ENCODE assay signal across 1 cellular context in the genomic region with DNA sequence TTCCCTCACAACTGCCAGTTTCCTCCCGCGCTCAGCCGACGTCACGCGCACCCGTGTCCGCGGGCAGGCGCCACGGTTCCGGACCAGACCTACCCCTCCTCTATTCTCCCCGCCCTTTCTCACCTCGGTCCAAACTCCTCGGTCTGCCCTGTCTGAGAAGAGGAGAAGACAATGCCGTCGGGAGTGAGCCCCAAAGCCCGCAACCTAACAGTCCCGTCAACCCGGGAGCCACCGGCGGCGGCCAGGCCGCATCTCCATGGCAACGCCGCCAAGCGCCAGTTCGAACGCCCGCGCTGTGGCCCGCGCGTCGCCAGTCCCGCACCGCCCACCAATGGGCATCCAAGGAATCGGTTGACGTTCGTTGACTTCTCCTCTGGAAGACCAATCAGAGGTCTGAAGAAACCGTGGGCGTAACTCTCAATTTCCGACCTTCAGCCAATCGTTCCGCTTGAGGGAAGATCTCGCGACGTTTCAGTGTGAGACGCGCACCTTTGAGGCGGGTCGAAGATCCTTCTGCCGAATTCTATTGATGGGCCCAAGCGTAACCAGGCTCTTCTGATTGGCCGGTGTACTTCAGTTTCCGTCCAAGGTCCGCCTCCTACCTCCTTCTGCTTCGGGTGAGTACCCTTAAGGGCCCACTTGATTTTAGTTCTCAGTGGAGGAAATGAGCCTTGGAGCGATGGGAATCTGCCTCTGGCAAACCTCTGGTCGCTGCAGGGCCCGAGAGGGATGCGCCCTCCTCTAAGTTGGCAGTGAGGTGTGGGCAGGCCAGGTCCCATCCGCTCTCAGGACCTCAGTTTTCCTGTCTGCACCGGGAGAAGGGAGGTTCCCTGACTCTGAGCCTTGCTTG.
TF ChIP-seq lines count a peak whose summit lies in the region.

Gene KIF24 (minus strand): TSS at position 286 of the 850 bp plus-strand sequence. CDS start 17,922 bp downstream, outside the sequence.
Gene NUDT2 (plus strand): TSS at position 587 of the 850 bp plus-strand sequence. CDS start 9,471 bp downstream, outside the sequence.

TF ChIP-seq in HepG2, 621 proteins besides CTCF, POLR2A, EP300 and RAD21 (continued from another document):
- TF ChIP-seq PREB (CRISPR knock-in tag; IDR thresholded peaks at IDR 0.05) (no peak), KDM2A (CRISPR knock-in tag; IDR thresholded peaks at IDR 0.05; ENCODE audit: borderline replicate concordance, low read depth) (no peak), DMTF1 (CRISPR knock-in tag; IDR thresholded peaks at IDR 0.05) (no peak), TCF12 (IDR thresholded peaks at IDR 0.05) (no peak), TCF12 (CRISPR knock-in tag; IDR thresholded peaks at IDR 0.05) (peak; percentile 40; the same call in 1 of the 2 replicates), ATF4 (CRISPR knock-in tag; IDR thresholded peaks at IDR 0.05) (0 out of 4 replicates have a peak, but pooled peaks of 1 of the 2 experiments have one; percentile 29), ZNF609 (CRISPR knock-in tag; IDR thresholded peaks at IDR 0.05; ENCODE audit: borderline replicate concordance) (peak; percentile 33; the same call in 1 of the 2 replicates), NR3C1 (CRISPR knock-in tag; IDR thresholded peaks at IDR 0.05) (no peak), ZNF709 (CRISPR knock-in tag; IDR thresholded peaks at IDR 0.05) (0 out of 2 replicates have a peak, but pooled peaks have one; percentile 28), ZNF383 (CRISPR knock-in tag; IDR thresholded peaks at IDR 0.05; ENCODE audit: borderline replicate concordance) (no peak), DPF2 (CRISPR knock-in tag; IDR thresholded peaks at IDR 0.05; ENCODE audit: borderline replicate concordance, low read depth) (no peak), ZNF24 (IDR thresholded peaks at IDR 0.05) (no peak), TCF7L2 (IDR thresholded peaks at IDR 0.05; ENCODE audit: low read depth, low read length) (no peak), ZNF33B (CRISPR knock-in tag; IDR thresholded peaks at IDR 0.05) (0 out of 2 replicates have a peak, but pooled peaks have one; percentile 26), ISL2 (CRISPR knock-in tag; IDR thresholded peaks at IDR 0.05) (no peak), NFE2 (CRISPR knock-in tag; IDR thresholded peaks at IDR 0.05) (no peak), ZNF850 (CRISPR knock-in tag; conservative IDR thresholded peaks at IDR 0.05) (no peak), SIN3B (IDR thresholded peaks at IDR 0.05; ENCODE audit: low read length) (peak; percentile 87)
